In the genomic region with DNA sequence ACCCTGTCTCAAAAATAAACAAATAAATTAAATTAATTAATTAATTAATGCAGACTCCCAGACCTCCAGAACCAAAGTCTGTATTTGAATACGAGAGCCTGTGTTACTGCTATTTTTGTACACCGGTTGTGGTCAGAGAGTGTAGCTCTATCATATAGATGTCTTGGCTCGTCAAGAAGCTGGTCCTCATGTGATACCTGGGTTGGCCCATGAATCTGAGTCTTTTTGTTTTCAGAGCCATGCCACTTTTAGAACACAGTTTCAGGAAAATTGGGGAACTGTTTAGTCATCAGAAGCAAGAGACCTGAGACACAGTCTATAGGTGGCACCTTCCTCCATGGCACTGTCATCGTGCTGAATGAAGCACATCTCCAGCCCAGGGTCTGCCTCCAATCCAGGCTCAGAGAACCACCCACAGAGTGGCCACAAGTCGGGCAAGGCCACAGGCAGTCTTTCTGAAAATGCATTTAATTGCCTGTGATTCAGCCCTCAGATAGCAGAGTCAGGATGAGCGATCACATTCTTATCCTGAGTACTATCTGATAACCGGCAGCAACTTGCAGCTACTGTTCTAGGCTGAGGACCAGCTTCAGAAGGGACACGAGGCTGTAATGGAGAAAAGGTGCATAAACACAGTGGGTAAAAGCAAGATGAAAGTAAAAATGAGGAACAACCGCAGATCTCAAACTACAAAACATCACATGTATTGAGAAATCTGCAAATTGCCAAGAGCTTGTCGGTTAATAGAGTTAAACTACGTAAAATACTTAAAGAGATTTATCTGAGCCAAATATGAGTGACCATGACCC, we compare ENCODE assay signal across 10 cellular contexts. TPM values are rescaled to one million over a fixed set of nuclear protein-coding genes. Genes with fewer than 3 reads are reported as not detected.
DNase-seq lines count a peak whose midpoint lies in the region; ATAC-seq, FAIRE-seq and TF ChIP-seq lines count a peak whose summit lies in the region.
"Had no signal": no experiment of that assay in that cellular context is flagged by ENCODE, and none has a peak within 500 bp of the region (broad histone marks: within the 10 kb centered on the region; RNA-seq: fewer than 3 reads in every experiment).

No MANE protein-coding gene starts in this region.

- peaks cover 15% of the 10 kb centered on the region for H3K9me3 Mint-ChIP-seq in activated CD4-positive, alpha-beta T cell treated with anti-CD3 and anti-CD28 coated beads, Interleukin-2, amount 10 ng/mL, durations not matched to agents 7 days and 5 days

- H3K4me1 ChIP-seq in smooth muscle cell (ENCODE audit: low read depth) = no peaks in the 10 kb centered on the region

- POLR2A ChIA-PET in activated CD4-positive, alpha-beta T cell treated with anti-CD3 and anti-CD28 coated beads, Interleukin-2, amount 10 ng/mL, durations not matched to agents 7 days and 5 days (lab: Charles Lee) = no interaction called here

- TF ChIP-seq CTCF in brain microvascular endothelial cell (IDR thresholded peaks at IDR 0.05; ENCODE audit: low read depth, low read length, missing control alignments) = no peak
- TF ChIP-seq CTCF in smooth muscle cell (IDR thresholded peaks at IDR 0.05; ENCODE audit: borderline replicate concordance, insufficient read depth, poor library complexity, severe bottlenecking) = no peak

- H3K27me3 ChIP-seq in brain microvascular endothelial cell (replicated peaks) (no peaks in the 10 kb centered on the region), smooth muscle cell (ENCODE audit: low read depth) (no peaks in the 10 kb centered on the region)

- no peak for ATAC-seq in activated CD4-positive, CD25-positive, alpha-beta regulatory T cell treated with anti-CD3 and anti-CD28 coated beads, Interleukin-2, amount 50 U/mL, for 24 hours

- no peak for FAIRE-seq in GM12891 (lab: Jason Lieb, UNC)

- H4K20me1 ChIP-seq in smooth muscle cell (ENCODE audit: low read depth) = no peaks in the 10 kb centered on the region

- TF ChIP-seq POLR2A in GM12891 (IDR thresholded peaks at IDR 0.05; ENCODE audit: low read depth, low read length) = no peak

- peak overlapping the region; percentile 80 for H3K27ac ChIP-seq in brain microvascular endothelial cell
- peak overlapping the region; percentile 83 for H3K27ac ChIP-seq in smooth muscle cell (ENCODE audit: low read depth)

- DNase-seq in activated CD4-positive, alpha-beta T cell treated with anti-CD3 and anti-CD28 coated beads, Interleukin-2, amount 10 ng/mL, durations not matched to agents 7 days and 5 days = no peak
- no peak for DNase-seq in activated CD4-positive, alpha-beta T cell treated with anti-CD3 and anti-CD28 coated beads for 4 hours
- DNase-seq in OCI-M1 (lab: John Stamatoyannopoulos, UW) = peak; percentile 73
- peak; percentile 80 for DNase-seq in brain microvascular endothelial cell
- DNase-seq in smooth muscle cell (lab: John Stamatoyannopoulos, UW; ENCODE audit: unreplicated experiment) = no peak
- no peak for DNase-seq in activated effector memory CD4-positive, alpha-beta T cell treated with anti-CD3 and anti-CD28 coated beads, Interleukin-2, amount 50 U/mL, for 16 hours
- DNase-seq in GM12891 (ENCODE audit: insufficient read length, low spot score) = no peak
- DNase-seq: activated CD8-positive, alpha-beta memory T cell treated with anti-CD3 and anti-CD28 coated beads, Interleukin-2, amount 50 U/mL, for 48 hours; CD4-positive, alpha-beta memory T cell had no signal

- peak overlapping the region; percentile 80 for H3K27ac Mint-ChIP-seq in activated CD4-positive, alpha-beta T cell treated with anti-CD3 and anti-CD28 coated beads, Interleukin-2, amount 10 ng/mL, durations not matched to agents 7 days and 5 days

- H3K36me3 ChIP-seq in brain microvascular endothelial cell (replicated peaks) (no peaks in the 10 kb centered on the region), smooth muscle cell (ENCODE audit: low read depth) (no peaks in the 10 kb centered on the region)

- WGBS in smooth muscle cell (ENCODE audit: low lambda C conversion rate) = 48% methylated on average over 11 of the region's 11 CpGs

- peaks cover 47% of the 10 kb centered on the region for H3K4me1 Mint-ChIP-seq in activated CD4-positive, alpha-beta T cell treated with anti-CD3 and anti-CD28 coated beads, Interleukin-2, amount 10 ng/mL, durations not matched to agents 7 days and 5 days

- in situ Hi-C loops in brain microvascular endothelial cell (cut with HindIII; ENCODE audit: low pct_ligation_motif_present, low sequenced_read_pairs) = no loop called here

- H3K36me3 Mint-ChIP-seq in activated CD4-positive, alpha-beta T cell treated with anti-CD3 and anti-CD28 coated beads, Interleukin-2, amount 10 ng/mL, durations not matched to agents 7 days and 5 days (ENCODE audit: low read depth) = peaks cover 20% of the 10 kb centered on the region

- H3K9me3 ChIP-seq in smooth muscle cell (replicated peaks; ENCODE audit: low read depth) = no peaks in the 10 kb centered on the region

- no peak overlapping the region for H2AFZ ChIP-seq in smooth muscle cell (ENCODE audit: low read depth)

- CTCF ChIA-PET in activated CD4-positive, alpha-beta T cell treated with anti-CD3 and anti-CD28 coated beads, Interleukin-2, amount 10 ng/mL, durations not matched to agents 7 days and 5 days (lab: Charles Lee) = interaction anchor here (1.0 to 3.4 kb wide), 4 partner anchors 11 to 68 kb away, joined by 4 to 11 read pairs (median 4); partner anchors contain the start of gene HAPSTR1

- peak overlapping the region; percentile 50 for H3K4me2 ChIP-seq in smooth muscle cell

- no peak overlapping the region for H3K4me3 ChIP-seq in brain microvascular endothelial cell (ENCODE audit: low read depth, low read length)
- no peak overlapping the region for H3K4me3 ChIP-seq in smooth muscle cell

- H3K4me3 Mint-ChIP-seq in activated CD4-positive, alpha-beta T cell treated with anti-CD3 and anti-CD28 coated beads, Interleukin-2, amount 10 ng/mL, durations not matched to agents 7 days and 5 days = no peak overlapping the region

- no peaks in the 10 kb centered on the region for H3K79me2 ChIP-seq in smooth muscle cell (ENCODE audit: low read depth)

- H3K9ac ChIP-seq in smooth muscle cell (ENCODE audit: low read depth) = no peak overlapping the region

- peaks cover 11% of the 10 kb centered on the region for H3F3A ChIP-seq in smooth muscle cell (ENCODE audit: low read depth)

- H3K27me3 Mint-ChIP-seq in activated CD4-positive, alpha-beta T cell treated with anti-CD3 and anti-CD28 coated beads, Interleukin-2, amount 10 ng/mL, durations not matched to agents 7 days and 5 days = no peaks in the 10 kb centered on the region

TF ChIP-seq in GM12891, 5 proteins besides CTCF, POLR2A, EP300 and RAD21:
- TF ChIP-seq TAF1 (IDR thresholded peaks at IDR 0.05; ENCODE audit: low read depth, low read length) (no peak), POLR2AphosphoS5 (IDR thresholded peaks at IDR 0.05; ENCODE audit: low read depth, low read length) (no peak), PAX5 (IDR thresholded peaks at IDR 0.05; ENCODE audit: insufficient read depth, low read length, severe bottlenecking) (no peak), SPI1 (IDR thresholded peaks at IDR 0.05; ENCODE audit: low read depth, low read length) (no peak), POU2F2 (IDR thresholded peaks at IDR 0.05; ENCODE audit: low read depth, low read length) (no peak)

RNA-seq across cellular contexts. Expression of gene HAPSTR1, which starts 14.2 kb away (rescaled TPM):
- 10 to 100 TPM; 55.0 to 55.6 TPM for total RNA-seq in activated CD4-positive, alpha-beta T cell treated with anti-CD3 and anti-CD28 coated beads, Interleukin-2, amount 10 ng/mL, durations not matched to agents 7 days and 5 days
- 77.5 and 86.7 TPM in 2 replicates for total RNA-seq in smooth muscle cell
- 26.7 and 29.1 TPM in 2 replicates for polyA plus RNA-seq in smooth muscle cell
- 14.5 TPM for polyA plus RNA-seq in GM12891 (2012; ENCODE audit: low read depth, missing spikeins)

Comparison
In these comparisons a context has a peak if more than half of its experiments do, and no peak if none do; other contexts are left out.
1. DNase-seq: peak in OCI-M1 (single experiment) and brain microvascular endothelial cell (single experiment); none in activated CD4-positive, alpha-beta T cell treated with anti-CD3 and anti-CD28 coated beads, Interleukin-2, amount 10 ng/mL, durations not matched to agents 7 days and 5 days (single experiment), activated CD4-positive, alpha-beta T cell treated with anti-CD3 and anti-CD28 coated beads for 4 hours (0 of 2), smooth muscle cell (single experiment), activated effector memory CD4-positive, alpha-beta T cell treated with anti-CD3 and anti-CD28 coated beads, Interleukin-2, amount 50 U/mL, for 16 hours (single experiment) and GM12891 (single experiment).